In the genomic region with DNA sequence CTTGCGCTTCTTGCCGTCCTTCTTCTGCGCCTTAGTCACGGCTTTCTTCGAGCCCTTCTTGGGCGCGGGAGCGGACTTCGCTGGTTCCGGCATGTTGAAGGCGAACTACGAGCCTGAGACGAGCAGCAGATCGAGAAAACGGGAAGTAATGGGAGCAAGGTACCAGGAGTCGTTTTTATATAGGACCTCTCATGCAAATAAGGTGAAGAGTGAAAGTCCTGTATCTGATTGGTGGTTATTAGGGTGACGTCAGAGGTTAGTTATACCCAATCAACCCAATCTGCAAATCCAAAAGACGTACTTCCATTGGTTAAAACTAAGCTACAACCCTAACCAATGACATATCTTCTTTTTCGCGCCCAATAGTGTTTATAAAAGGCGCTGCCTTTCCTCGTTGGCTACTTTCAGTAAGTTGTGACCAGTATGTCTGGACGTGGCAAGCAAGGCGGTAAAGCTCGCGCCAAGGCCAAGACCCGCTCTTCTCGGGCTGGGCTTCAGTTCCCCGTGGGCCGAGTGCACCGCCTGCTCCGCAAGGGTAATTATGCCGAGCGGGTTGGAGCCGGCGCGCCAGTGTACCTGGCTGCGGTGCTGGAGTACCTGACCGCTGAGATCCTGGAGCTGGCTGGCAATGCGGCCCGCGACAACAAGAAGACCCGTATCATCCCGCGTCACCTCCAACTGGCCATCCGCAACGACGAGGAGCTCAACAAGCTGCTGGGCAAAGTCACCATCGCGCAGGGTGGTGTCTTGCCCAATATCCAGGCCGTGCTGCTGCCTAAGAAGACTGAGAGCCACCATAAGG, we compare ENCODE assay signal across 1 cellular context.
TF ChIP-seq lines count a peak whose summit lies in the region.

No MANE protein-coding gene starts in this region.

TF ChIP-seq in K562, 482 proteins besides CTCF, POLR2A, EP300 and RAD21 (continued from another document and continues in another):
- TF ChIP-seq NFRKB (IDR thresholded peaks at IDR 0.05; ENCODE audit: low read depth) (peak; percentile 99), TBP (optimal IDR thresholded peaks at IDR 0.05; ENCODE audit: low read depth, low read length) (no peak), SIN3B (IDR thresholded peaks at IDR 0.05; ENCODE audit: low read depth) (peak; percentile 27; the same call in 1 of the 2 replicates), L3MBTL2 (IDR thresholded peaks at IDR 0.05) (peak; percentile 80), SMC3 (conservative IDR thresholded peaks at IDR 0.05; ENCODE audit: insufficient read depth, low read depth, low read length) (no peak; the same call in 1 of the 2 replicates), FOXK1 (CRISPR knock-in tag; IDR thresholded peaks at IDR 0.05; ENCODE audit: borderline replicate concordance) (peak; percentile 99), PHF20 (IDR thresholded peaks at IDR 0.05; ENCODE audit: partially characterized antibody) (peak; percentile 32), BHLHE40 (IDR thresholded peaks at IDR 0.05; ENCODE audit: low read length) (0 out of 2 replicates have a peak, but pooled peaks have one; percentile 0), GATAD2A (IDR thresholded peaks at IDR 0.05) (peak; percentile 41), FUS (optimal IDR thresholded peaks at IDR 0.05; ENCODE audit: low read depth, low read length) (peak; percentile 26), CBFB (CRISPR knock-in tag; IDR thresholded peaks at IDR 0.05) (peak; percentile 92), CHD2 (IDR thresholded peaks at IDR 0.05; ENCODE audit: low read depth, low read length) (peak; percentile 71), ESRRA (IDR thresholded peaks at IDR 0.05; ENCODE audit: borderline replicate concordance, low read depth) (no peak), ZBED1 (IDR thresholded peaks at IDR 0.05) (peak; percentile 93), CHD1 (IDR thresholded peaks at IDR 0.05; ENCODE audit: low read length) (peak; percentile 100), NONO (IDR thresholded peaks at IDR 0.05; ENCODE audit: low read depth in 2 of 2, low read length in 1 of 2) (peak; percentile 57 to 90; a peak in 3 of 4 replicates), SRSF7 (optimal IDR thresholded peaks at IDR 0.05; ENCODE audit: low read depth, low read length) (no peak), ARID1B (IDR thresholded peaks at IDR 0.05) (peak; percentile 38; the same call in 1 of the 2 replicates), RCOR1 (IDR thresholded peaks at IDR 0.05; ENCODE audit: borderline replicate concordance in 1 of 2, low read depth in 2 of 2, low read length in 2 of 2) (no peak), ERF (CRISPR knock-in tag; IDR thresholded peaks at IDR 0.05) (peak; percentile 85), POU5F1 (IDR thresholded peaks at IDR 0.05; ENCODE audit: borderline replicate concordance, low read depth, low read length, partially characterized antibody) (peak; percentile 24), BRD9 (IDR thresholded peaks at IDR 0.05; ENCODE audit: low read depth, partially characterized antibody) (peak; percentile 43), MAFK (IDR thresholded peaks at IDR 0.05; ENCODE audit: low read length) (0 out of 2 replicates have a peak, but pooled peaks have one; percentile 3), HNRNPL (IDR thresholded peaks at IDR 0.05; ENCODE audit: low read depth, low read length) (peak; percentile 98), TFAM (CRISPR knock-in tag; conservative IDR thresholded peaks at IDR 0.05) (no peak), GABPB2 (CRISPR knock-in tag; conservative IDR thresholded peaks at IDR 0.05) (peak; percentile 85), FOXA1 (IDR thresholded peaks at IDR 0.05; ENCODE audit: borderline replicate concordance) (no peak), RFX5 (IDR thresholded peaks at IDR 0.05; ENCODE audit: low read depth, low read length) (peak; percentile 79), CCAR2 (IDR thresholded peaks at IDR 0.05; ENCODE audit: low read depth, low read length) (no peak), MTA1 (IDR thresholded peaks at IDR 0.05; ENCODE audit: borderline replicate concordance) (peak; percentile 57), RBM25 (IDR thresholded peaks at IDR 0.05; ENCODE audit: low read depth, low read length, severe bottlenecking) (peak; percentile 98), NCOA2 (IDR thresholded peaks at IDR 0.05; ENCODE audit: partially characterized antibody in 2 of 2) (no peak), CBX8 (IDR thresholded peaks at IDR 0.05; ENCODE audit: borderline replicate concordance, extremely low read depth, low read depth, low read length, poor library complexity, severe bottlenecking) (no peak), DNMT1 (IDR thresholded peaks at IDR 0.05) (peak; percentile 84; the same call in 1 of the 2 replicates), ZNF224 (CRISPR knock-in tag; IDR thresholded peaks at IDR 0.05) (peak; percentile 95), TAF15 (IDR thresholded peaks at IDR 0.05; ENCODE audit: low read depth, low read length) (peak; percentile 96; the same call in 1 of the 2 replicates), ZBTB17 (CRISPR knock-in tag; IDR thresholded peaks at IDR 0.05) (no peak; the same call in 1 of the 2 replicates), HSF4 (CRISPR knock-in tag; IDR thresholded peaks at IDR 0.05; ENCODE audit: borderline replicate concordance) (no peak), E2F3 (CRISPR knock-in tag; IDR thresholded peaks at IDR 0.05) (peak; percentile 84), TAL1 (IDR thresholded peaks at IDR 0.05) (no peak), DACH1 (IDR thresholded peaks at IDR 0.05; ENCODE audit: partially characterized antibody) (no peak), TRIM28 (IDR thresholded peaks at IDR 0.05) (no peak), STAT5A (IDR thresholded peaks at IDR 0.05; ENCODE audit: borderline replicate concordance, low read length) (peak; percentile 61), BMI1 (IDR thresholded peaks at IDR 0.05; ENCODE audit: low read length) (no peak), CAMTA2 (CRISPR knock-in tag; conservative IDR thresholded peaks at IDR 0.05) (no peak; the same call in 1 of the 2 replicates), HDAC8 (tag; IDR thresholded peaks at IDR 0.05) (peak; percentile 60), POLR2H (tag; IDR thresholded peaks at IDR 0.05; ENCODE audit: low read depth) (peak; percentile 99), CEBPB (tag; IDR thresholded peaks at IDR 0.05) (peak; percentile 90), FOXM1 (IDR thresholded peaks at IDR 0.05; ENCODE audit: low read depth) (peak; percentile 81), FOXM1 (CRISPR knock-in tag; IDR thresholded peaks at IDR 0.05; ENCODE audit: low read depth) (no peak), ZNF24 (IDR thresholded peaks at IDR 0.05) (0 out of 2 replicates have a peak, but pooled peaks have one; percentile 14)
- TF ChIP-seq, protein P1, sequence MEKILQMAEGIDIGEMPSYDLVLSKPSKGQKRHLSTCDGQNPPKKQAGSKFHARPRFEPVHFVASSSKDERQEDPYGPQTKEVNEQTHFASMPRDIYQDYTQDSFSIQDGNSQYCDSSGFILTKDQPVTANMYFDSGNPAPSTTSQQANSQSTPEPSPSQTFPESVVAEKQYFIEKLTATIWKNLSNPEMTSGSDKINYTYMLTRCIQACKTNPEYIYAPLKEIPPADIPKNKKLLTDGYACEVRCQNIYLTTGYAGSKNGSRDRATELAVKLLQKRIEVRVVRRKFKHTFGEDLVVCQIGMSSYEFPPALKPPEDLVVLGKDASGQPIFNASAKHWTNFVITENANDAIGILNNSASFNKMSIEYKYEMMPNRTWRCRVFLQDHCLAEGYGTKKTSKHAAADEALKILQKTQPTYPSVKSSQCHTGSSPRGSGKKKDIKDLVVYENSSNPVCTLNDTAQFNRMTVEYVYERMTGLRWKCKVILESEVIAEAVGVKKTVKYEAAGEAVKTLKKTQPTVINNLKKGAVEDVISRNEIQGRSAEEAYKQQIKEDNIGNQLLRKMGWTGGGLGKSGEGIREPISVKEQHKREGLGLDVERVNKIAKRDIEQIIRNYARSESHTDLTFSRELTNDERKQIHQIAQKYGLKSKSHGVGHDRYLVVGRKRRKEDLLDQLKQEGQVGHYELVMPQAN (IDR thresholded peaks at IDR 0.05; ENCODE audit: borderline replicate concordance) = peak; percentile 77; the same call in 1 of the 2 replicates
- TF ChIP-seq, protein P2, sequence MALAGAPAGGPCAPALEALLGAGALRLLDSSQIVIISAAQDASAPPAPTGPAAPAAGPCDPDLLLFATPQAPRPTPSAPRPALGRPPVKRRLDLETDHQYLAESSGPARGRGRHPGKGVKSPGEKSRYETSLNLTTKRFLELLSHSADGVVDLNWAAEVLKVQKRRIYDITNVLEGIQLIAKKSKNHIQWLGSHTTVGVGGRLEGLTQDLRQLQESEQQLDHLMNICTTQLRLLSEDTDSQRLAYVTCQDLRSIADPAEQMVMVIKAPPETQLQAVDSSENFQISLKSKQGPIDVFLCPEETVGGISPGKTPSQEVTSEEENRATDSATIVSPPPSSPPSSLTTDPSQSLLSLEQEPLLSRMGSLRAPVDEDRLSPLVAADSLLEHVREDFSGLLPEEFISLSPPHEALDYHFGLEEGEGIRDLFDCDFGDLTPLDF (CRISPR knock-in tag; IDR thresholded peaks at IDR 0.05) = peak; percentile 100
- TF ChIP-seq, protein P3, sequence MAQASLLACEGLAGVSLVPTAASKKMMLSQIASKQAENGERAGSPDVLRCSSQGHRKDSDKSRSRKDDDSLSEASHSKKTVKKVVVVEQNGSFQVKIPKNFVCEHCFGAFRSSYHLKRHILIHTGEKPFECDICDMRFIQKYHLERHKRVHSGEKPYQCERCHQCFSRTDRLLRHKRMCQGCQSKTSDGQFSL (CRISPR knock-in tag; IDR thresholded peaks at IDR 0.05) = peak; percentile 87
- TF ChIP-seq, protein P3 (tag; IDR thresholded peaks at IDR 0.05) = no peak
- TF ChIP-seq, protein P4, sequence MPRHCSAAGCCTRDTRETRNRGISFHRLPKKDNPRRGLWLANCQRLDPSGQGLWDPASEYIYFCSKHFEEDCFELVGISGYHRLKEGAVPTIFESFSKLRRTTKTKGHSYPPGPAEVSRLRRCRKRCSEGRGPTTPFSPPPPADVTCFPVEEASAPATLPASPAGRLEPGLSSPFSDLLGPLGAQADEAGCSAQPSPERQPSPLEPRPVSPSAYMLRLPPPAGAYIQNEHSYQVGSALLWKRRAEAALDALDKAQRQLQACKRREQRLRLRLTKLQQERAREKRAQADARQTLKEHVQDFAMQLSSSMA (CRISPR knock-in tag; IDR thresholded peaks at IDR 0.05) = no peak
- TF ChIP-seq, protein P5, sequence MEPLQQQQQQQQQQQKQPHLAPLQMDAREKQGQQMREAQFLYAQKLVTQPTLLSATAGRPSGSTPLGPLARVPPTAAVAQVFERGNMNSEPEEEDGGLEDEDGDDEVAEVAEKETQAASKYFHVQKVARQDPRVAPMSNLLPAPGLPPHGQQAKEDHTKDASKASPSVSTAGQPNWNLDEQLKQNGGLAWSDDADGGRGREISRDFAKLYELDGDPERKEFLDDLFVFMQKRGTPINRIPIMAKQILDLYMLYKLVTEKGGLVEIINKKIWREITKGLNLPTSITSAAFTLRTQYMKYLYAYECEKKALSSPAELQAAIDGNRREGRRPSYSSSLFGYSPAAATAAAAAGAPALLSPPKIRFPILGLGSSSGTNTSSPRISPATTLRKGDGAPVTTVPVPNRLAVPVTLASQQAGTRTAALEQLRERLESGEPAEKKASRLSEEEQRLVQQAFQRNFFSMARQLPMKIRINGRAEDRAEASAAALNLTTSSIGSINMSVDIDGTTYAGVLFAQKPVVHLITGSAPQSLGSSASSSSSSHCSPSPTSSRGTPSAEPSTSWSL (CRISPR knock-in tag; IDR thresholded peaks at IDR 0.05; ENCODE audit: borderline replicate concordance) = peak; percentile 77; the same call in 1 of the 2 replicates
- TF ChIP-seq, protein P6, sequence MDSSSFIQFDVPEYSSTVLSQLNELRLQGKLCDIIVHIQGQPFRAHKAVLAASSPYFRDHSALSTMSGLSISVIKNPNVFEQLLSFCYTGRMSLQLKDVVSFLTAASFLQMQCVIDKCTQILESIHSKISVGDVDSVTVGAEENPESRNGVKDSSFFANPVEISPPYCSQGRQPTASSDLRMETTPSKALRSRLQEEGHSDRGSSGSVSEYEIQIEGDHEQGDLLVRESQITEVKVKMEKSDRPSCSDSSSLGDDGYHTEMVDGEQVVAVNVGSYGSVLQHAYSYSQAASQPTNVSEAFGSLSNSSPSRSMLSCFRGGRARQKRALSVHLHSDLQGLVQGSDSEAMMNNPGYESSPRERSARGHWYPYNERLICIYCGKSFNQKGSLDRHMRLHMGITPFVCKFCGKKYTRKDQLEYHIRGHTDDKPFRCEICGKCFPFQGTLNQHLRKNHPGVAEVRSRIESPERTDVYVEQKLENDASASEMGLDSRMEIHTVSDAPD (CRISPR knock-in tag; IDR thresholded peaks at IDR 0.05) = no peak
- TF ChIP-seq, protein P7, sequence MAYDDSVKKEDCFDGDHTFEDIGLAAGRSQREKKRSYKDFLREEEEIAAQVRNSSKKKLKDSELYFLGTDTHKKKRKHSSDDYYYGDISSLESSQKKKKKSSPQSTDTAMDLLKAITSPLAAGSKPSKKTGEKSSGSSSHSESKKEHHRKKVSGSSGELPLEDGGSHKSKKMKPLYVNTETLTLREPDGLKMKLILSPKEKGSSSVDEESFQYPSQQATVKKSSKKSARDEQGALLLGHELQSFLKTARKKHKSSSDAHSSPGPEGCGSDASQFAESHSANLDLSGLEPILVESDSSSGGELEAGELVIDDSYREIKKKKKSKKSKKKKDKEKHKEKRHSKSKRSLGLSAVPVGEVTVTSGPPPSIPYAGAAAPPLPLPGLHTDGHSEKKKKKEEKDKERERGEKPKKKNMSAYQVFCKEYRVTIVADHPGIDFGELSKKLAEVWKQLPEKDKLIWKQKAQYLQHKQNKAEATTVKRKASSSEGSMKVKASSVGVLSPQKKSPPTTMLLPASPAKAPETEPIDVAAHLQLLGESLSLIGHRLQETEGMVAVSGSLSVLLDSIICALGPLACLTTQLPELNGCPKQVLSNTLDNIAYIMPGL (CRISPR knock-in tag; IDR thresholded peaks at IDR 0.05) = peak; percentile 99
- TF ChIP-seq, protein P8, sequence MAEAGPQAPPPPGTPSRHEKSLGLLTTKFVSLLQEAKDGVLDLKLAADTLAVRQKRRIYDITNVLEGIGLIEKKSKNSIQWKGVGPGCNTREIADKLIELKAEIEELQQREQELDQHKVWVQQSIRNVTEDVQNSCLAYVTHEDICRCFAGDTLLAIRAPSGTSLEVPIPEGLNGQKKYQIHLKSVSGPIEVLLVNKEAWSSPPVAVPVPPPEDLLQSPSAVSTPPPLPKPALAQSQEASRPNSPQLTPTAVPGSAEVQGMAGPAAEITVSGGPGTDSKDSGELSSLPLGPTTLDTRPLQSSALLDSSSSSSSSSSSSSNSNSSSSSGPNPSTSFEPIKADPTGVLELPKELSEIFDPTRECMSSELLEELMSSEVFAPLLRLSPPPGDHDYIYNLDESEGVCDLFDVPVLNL (CRISPR knock-in tag; IDR thresholded peaks at IDR 0.05; ENCODE audit: low read depth) = peak; percentile 97
